ENCODE assay signal across 17 cellular contexts in genomic region chr1:25166847-25167246, GRCh38.
"Had no signal": no experiment of that assay in that cellular context is flagged by ENCODE, and none has a peak within 500 bp of the region (broad histone marks: within the 10 kb centered on the region; RNA-seq: fewer than 3 reads in every experiment).

No MANE protein-coding gene starts in this region.

- H3K4me3 Mint-ChIP-seq: natural killer cell; stimulated activated memory B cell treated with anti-CD40 and anti-IgM and Interleukin-4, amounts not matched to agents 10 μg/mL and 1 μg/mL and 100 μg/mL, for 72 hours; stimulated activated naive CD8-positive, alpha-beta T cell treated with anti-CD3 and anti-CD28 coated beads, Interleukin-15, Interleukin-2, amounts not matched to agents 100 ng/mL and 50 ng/mL, for 24 hours had no signal

- ATAC-seq: gastrocnemius medialis; heart right ventricle; natural killer cell; sciatic nerve; stimulated activated memory B cell treated with anti-CD40 and anti-IgM and Interleukin-4, amounts not matched to agents 10 μg/mL and 1 μg/mL and 100 μg/mL, for 72 hours had no signal

- H3K4me1 ChIP-seq: gastrocnemius medialis, heart right ventricle, prostate gland, spleen had no signal

- H3K36me3 Mint-ChIP-seq: natural killer cell; stimulated activated memory B cell treated with anti-CD40 and anti-IgM and Interleukin-4, amounts not matched to agents 10 μg/mL and 1 μg/mL and 100 μg/mL, for 72 hours had no signal

- H3K27me3 ChIP-seq: gastrocnemius medialis, pancreas, spleen had no signal

- H3K4me3 ChIP-seq: gastrocnemius medialis, heart right ventricle, mucosa of descending colon, pancreas, prostate gland, spleen, thoracic aorta had no signal

- DNase-seq: cerebellar nuclear complex; dermis blood vessel endothelial cell; effector CD4-positive, alpha-beta T cell; gastrocnemius medialis; heart right ventricle; natural killer cell; pancreas; spleen; stimulated activated CD4-positive, alpha-beta T cell treated with anti-CD3 and anti-CD28 coated beads, Interleukin-15, amount 100 ng/mL, for 24 hours; stimulated activated CD4-positive, alpha-beta T cell treated with anti-CD3 and anti-CD28 coated beads, Interleukin-1b, Interleukin-23, amount 100 ng/mL, for 48 hours; stimulated activated CD4-positive, alpha-beta T cell treated with anti-CD3 and anti-CD28 coated beads, Interleukin-4, amount 100 ng/mL, for 24 hours had no signal

- H3K9me3 ChIP-seq: gastrocnemius medialis, mucosa of descending colon, pancreas, prostate gland, spleen, thoracic aorta had no signal

- H3K9me3 Mint-ChIP-seq: natural killer cell; stimulated activated naive CD8-positive, alpha-beta T cell treated with anti-CD3 and anti-CD28 coated beads, Interleukin-15, Interleukin-2, amounts not matched to agents 100 ng/mL and 50 ng/mL, for 24 hours had no signal

- H3K27ac ChIP-seq: gastrocnemius medialis, heart right ventricle, prostate gland, spleen, thoracic aorta had no signal

- H3K36me3 ChIP-seq: gastrocnemius medialis, heart right ventricle, pancreas, prostate gland, spleen, thoracic aorta had no signal

- H3K4me1 Mint-ChIP-seq: natural killer cell; stimulated activated memory B cell treated with anti-CD40 and anti-IgM and Interleukin-4, amounts not matched to agents 10 μg/mL and 1 μg/mL and 100 μg/mL, for 72 hours had no signal

- H3K27ac Mint-ChIP-seq: natural killer cell; stimulated activated memory B cell treated with anti-CD40 and anti-IgM and Interleukin-4, amounts not matched to agents 10 μg/mL and 1 μg/mL and 100 μg/mL, for 72 hours; stimulated activated naive CD8-positive, alpha-beta T cell treated with anti-CD3 and anti-CD28 coated beads, Interleukin-15, Interleukin-2, amounts not matched to agents 100 ng/mL and 50 ng/mL, for 24 hours had no signal
